In genomic region chr17:3802461-3803307, GRCh38 we compare ENCODE assay signal across 1 cellular context.
TF ChIP-seq lines count a peak whose summit lies in the region.

No MANE protein-coding gene starts in this region.

TF ChIP-seq in HepG2, 621 proteins besides CTCF, POLR2A, EP300 and RAD21 (continued from another document and continues in another):
- TF ChIP-seq, protein P1, sequence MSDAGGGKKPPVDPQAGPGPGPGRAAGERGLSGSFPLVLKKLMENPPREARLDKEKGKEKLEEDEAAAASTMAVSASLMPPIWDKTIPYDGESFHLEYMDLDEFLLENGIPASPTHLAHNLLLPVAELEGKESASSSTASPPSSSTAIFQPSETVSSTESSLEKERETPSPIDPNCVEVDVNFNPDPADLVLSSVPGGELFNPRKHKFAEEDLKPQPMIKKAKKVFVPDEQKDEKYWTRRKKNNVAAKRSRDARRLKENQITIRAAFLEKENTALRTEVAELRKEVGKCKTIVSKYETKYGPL (CRISPR knock-in tag; IDR thresholded peaks at IDR 0.05): peak; percentile 53; the same call in 1 of the 2 replicates
- TF ChIP-seq, protein P2, sequence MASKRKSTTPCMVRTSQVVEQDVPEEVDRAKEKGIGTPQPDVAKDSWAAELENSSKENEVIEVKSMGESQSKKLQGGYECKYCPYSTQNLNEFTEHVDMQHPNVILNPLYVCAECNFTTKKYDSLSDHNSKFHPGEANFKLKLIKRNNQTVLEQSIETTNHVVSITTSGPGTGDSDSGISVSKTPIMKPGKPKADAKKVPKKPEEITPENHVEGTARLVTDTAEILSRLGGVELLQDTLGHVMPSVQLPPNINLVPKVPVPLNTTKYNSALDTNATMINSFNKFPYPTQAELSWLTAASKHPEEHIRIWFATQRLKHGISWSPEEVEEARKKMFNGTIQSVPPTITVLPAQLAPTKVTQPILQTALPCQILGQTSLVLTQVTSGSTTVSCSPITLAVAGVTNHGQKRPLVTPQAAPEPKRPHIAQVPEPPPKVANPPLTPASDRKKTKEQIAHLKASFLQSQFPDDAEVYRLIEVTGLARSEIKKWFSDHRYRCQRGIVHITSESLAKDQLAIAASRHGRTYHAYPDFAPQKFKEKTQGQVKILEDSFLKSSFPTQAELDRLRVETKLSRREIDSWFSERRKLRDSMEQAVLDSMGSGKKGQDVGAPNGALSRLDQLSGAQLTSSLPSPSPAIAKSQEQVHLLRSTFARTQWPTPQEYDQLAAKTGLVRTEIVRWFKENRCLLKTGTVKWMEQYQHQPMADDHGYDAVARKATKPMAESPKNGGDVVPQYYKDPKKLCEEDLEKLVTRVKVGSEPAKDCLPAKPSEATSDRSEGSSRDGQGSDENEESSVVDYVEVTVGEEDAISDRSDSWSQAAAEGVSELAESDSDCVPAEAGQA (IDR thresholded peaks at IDR 0.05; ENCODE audit: low read depth): no peak
- TF ChIP-seq, protein P2 (CRISPR knock-in tag; IDR thresholded peaks at IDR 0.05; ENCODE audit: borderline replicate concordance): no peak
- TF ChIP-seq REXO4 (CRISPR knock-in tag; IDR thresholded peaks at IDR 0.05; ENCODE audit: borderline replicate concordance) (no peak), MAFF (IDR thresholded peaks at IDR 0.05; ENCODE audit: low read depth, low read length) (no peak), HMGA1 (CRISPR knock-in tag; conservative IDR thresholded peaks at IDR 0.05) (no peak), CHD4 (IDR thresholded peaks at IDR 0.05; ENCODE audit: borderline replicate concordance, low read length) (no peak; the same call in 1 of the 2 replicates), ATRX (CRISPR knock-in tag; IDR thresholded peaks at IDR 0.05; ENCODE audit: borderline replicate concordance) (no peak), ZNF570 (CRISPR knock-in tag; IDR thresholded peaks at IDR 0.05; ENCODE audit: borderline replicate concordance) (no peak), ZNF20 (CRISPR knock-in tag; IDR thresholded peaks at IDR 0.05) (no peak), ZFAT (CRISPR knock-in tag; conservative IDR thresholded peaks at IDR 0.05) (no peak), ZNF784 (CRISPR knock-in tag; IDR thresholded peaks at IDR 0.05; ENCODE audit: borderline replicate concordance) (no peak), CREM (IDR thresholded peaks at IDR 0.05) (peak; percentile 89), CREM (CRISPR knock-in tag; IDR thresholded peaks at IDR 0.05) (no peak), KLF6 (CRISPR knock-in tag; IDR thresholded peaks at IDR 0.05) (peak; percentile 79), PITX1 (CRISPR knock-in tag; IDR thresholded peaks at IDR 0.05) (peak; percentile 93), ZNF879 (CRISPR knock-in tag; IDR thresholded peaks at IDR 0.05) (no peak), ZMYM2 (CRISPR knock-in tag; IDR thresholded peaks at IDR 0.05) (peak; percentile 89), ZNF639 (CRISPR knock-in tag; conservative IDR thresholded peaks at IDR 0.05) (peak; percentile 85; the same call in 1 of the 2 replicates), PHF5A (CRISPR knock-in tag; IDR thresholded peaks at IDR 0.05; ENCODE audit: low read depth, unreplicated experiment) (no peak), FOXJ3 (CRISPR knock-in tag; IDR thresholded peaks at IDR 0.05; ENCODE audit: borderline replicate concordance) (peak; percentile 98), KLF9 (CRISPR knock-in tag; IDR thresholded peaks at IDR 0.05; ENCODE audit: low read depth) (no peak; the same call in 1 of the 2 replicates), ZNF225 (CRISPR knock-in tag; IDR thresholded peaks at IDR 0.05) (no peak), AFF4 (CRISPR knock-in tag; IDR thresholded peaks at IDR 0.05) (peak; percentile 89; the same call in 1 of the 2 replicates), RBM22 (optimal IDR thresholded peaks at IDR 0.05; ENCODE audit: low read length) (peak; percentile 38), NR1H2 (CRISPR knock-in tag; IDR thresholded peaks at IDR 0.05; ENCODE audit: borderline replicate concordance, low read depth) (0 out of 2 replicates have a peak, but pooled peaks have one; percentile 50), KLF11 (CRISPR knock-in tag; IDR thresholded peaks at IDR 0.05) (0 out of 2 replicates have a peak, but pooled peaks have one; percentile 0), KDM2A (CRISPR knock-in tag; IDR thresholded peaks at IDR 0.05; ENCODE audit: borderline replicate concordance, low read depth) (peak; percentile 87), ZNF598 (CRISPR knock-in tag; IDR thresholded peaks at IDR 0.05; ENCODE audit: borderline replicate concordance) (no peak), HNRNPK (IDR thresholded peaks at IDR 0.05; ENCODE audit: low read depth, low read length, poor library complexity, severe bottlenecking) (no peak), ZSCAN5A (CRISPR knock-in tag; IDR thresholded peaks at IDR 0.05; ENCODE audit: borderline replicate concordance) (no peak), ZNF816 (CRISPR knock-in tag; IDR thresholded peaks at IDR 0.05; ENCODE audit: borderline replicate concordance) (peak; percentile 65; the same call in 1 of the 2 replicates), SIX1 (CRISPR knock-in tag; IDR thresholded peaks at IDR 0.05; ENCODE audit: borderline replicate concordance) (peak; percentile 60; the same call in 1 of the 2 replicates), JUNB (CRISPR knock-in tag; IDR thresholded peaks at IDR 0.05; ENCODE audit: borderline replicate concordance) (no peak; the same call in 1 of the 2 replicates), MBNL3 (CRISPR knock-in tag; conservative IDR thresholded peaks at IDR 0.05) (no peak), CAMTA2 (CRISPR knock-in tag; IDR thresholded peaks at IDR 0.05; ENCODE audit: borderline replicate concordance) (no peak), ARNT (IDR thresholded peaks at IDR 0.05) (no peak), TCF12 (IDR thresholded peaks at IDR 0.05) (no peak), TCF12 (CRISPR knock-in tag; IDR thresholded peaks at IDR 0.05) (0 out of 2 replicates have a peak, but pooled peaks have one; percentile 74), SMYD3 (CRISPR knock-in tag; IDR thresholded peaks at IDR 0.05) (peak; percentile 89), KDM5B (CRISPR knock-in tag; IDR thresholded peaks at IDR 0.05; ENCODE audit: borderline replicate concordance) (no peak; the same call in 1 of the 2 replicates)
- TF ChIP-seq, protein P3, sequence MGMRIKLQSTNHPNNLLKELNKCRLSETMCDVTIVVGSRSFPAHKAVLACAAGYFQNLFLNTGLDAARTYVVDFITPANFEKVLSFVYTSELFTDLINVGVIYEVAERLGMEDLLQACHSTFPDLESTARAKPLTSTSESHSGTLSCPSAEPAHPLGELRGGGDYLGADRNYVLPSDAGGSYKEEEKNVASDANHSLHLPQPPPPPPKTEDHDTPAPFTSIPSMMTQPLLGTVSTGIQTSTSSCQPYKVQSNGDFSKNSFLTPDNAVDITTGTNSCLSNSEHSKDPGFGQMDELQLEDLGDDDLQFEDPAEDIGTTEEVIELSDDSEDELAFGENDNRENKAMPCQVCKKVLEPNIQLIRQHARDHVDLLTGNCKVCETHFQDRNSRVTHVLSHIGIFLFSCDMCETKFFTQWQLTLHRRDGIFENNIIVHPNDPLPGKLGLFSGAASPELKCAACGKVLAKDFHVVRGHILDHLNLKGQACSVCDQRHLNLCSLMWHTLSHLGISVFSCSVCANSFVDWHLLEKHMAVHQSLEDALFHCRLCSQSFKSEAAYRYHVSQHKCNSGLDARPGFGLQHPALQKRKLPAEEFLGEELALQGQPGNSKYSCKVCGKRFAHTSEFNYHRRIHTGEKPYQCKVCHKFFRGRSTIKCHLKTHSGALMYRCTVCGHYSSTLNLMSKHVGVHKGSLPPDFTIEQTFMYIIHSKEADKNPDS (CRISPR knock-in tag; IDR thresholded peaks at IDR 0.05): no peak
- TF ChIP-seq, protein P4, sequence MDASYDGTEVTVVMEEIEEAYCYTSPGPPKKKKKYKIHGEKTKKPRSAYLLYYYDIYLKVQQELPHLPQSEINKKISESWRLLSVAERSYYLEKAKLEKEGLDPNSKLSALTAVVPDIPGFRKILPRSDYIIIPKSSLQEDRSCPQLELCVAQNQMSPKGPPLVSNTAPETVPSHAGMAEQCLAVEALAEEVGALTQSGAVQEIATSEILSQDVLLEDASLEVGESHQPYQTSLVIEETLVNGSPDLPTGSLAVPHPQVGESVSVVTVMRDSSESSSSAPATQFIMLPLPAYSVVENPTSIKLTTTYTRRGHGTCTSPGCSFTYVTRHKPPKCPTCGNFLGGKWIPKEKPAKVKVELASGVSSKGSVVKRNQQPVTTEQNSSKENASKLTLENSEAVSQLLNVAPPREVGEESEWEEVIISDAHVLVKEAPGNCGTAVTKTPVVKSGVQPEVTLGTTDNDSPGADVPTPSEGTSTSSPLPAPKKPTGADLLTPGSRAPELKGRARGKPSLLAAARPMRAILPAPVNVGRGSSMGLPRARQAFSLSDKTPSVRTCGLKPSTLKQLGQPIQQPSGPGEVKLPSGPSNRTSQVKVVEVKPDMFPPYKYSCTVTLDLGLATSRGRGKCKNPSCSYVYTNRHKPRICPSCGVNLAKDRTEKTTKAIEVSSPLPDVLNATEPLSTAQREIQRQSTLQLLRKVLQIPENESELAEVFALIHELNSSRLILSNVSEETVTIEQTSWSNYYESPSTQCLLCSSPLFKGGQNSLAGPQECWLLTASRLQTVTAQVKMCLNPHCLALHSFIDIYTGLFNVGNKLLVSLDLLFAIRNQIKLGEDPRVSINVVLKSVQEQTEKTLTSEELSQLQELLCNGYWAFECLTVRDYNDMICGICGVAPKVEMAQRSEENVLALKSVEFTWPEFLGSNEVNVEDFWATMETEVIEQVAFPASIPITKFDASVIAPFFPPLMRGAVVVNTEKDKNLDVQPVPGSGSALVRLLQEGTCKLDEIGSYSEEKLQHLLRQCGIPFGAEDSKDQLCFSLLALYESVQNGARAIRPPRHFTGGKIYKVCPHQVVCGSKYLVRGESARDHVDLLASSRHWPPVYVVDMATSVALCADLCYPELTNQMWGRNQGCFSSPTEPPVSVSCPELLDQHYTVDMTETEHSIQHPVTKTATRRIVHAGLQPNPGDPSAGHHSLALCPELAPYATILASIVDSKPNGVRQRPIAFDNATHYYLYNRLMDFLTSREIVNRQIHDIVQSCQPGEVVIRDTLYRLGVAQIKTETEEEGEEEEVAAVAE (CRISPR knock-in tag; IDR thresholded peaks at IDR 0.05; ENCODE audit: borderline replicate concordance): peak; percentile 71; the same call in 1 of the 2 replicates
